Comparison of ENCODE assay signal across 17 cellular contexts in the genomic region with DNA sequence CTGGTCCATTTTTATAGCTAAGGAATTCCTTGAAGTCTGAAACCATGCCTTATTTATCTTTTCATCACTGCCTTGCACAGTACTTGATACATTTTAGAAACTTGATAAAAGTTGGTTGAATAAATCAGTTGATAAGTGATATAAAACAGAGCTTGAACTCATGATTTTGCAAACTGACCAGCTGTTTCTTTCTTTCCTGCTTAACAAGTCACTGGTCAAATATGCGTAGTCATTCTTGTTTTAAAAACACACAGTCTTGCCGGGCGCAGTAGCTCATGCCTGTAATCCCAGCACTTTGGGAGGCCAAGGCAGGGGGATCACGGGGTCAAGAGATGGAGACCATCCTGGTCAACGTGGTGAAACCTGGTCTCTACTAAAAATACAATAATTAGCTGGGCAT. TPM values are rescaled to one million over a fixed set of nuclear protein-coding genes. Genes with fewer than 3 reads are reported as not detected.
DNase-seq lines count a peak whose midpoint lies in the region; ATAC-seq and TF ChIP-seq lines count a peak whose summit lies in the region.
"Had no signal": no experiment of that assay in that cellular context is flagged by ENCODE, and none has a peak within 500 bp of the region (broad histone marks: within the 10 kb centered on the region; RNA-seq: fewer than 3 reads in every experiment).

No MANE protein-coding gene starts in this region.

- intact Hi-C loops in esophagus muscularis mucosa (cut with DNase I): no loop called here

- peaks cover 4 to 17% (median 10%) of the 10 kb centered on the region in 4 donors for H3K4me1 ChIP-seq in esophagus muscularis mucosa

- peaks cover 32 to 63% of the 10 kb centered on the region in 2 donors for H3K4me1 Mint-ChIP-seq in stimulated activated naive B cell treated with anti-CD40 and anti-IgM and Interleukin-4, amounts not matched to agents 10 μg/mL and 1 μg/mL and 100 μg/mL, for 72 hours

- DNase-seq in AG08395 (ENCODE audit: low spot score) (peak; percentile 17), HCEC 1CT (peak; percentile 76), esophagus muscularis mucosa (ENCODE audit: extremely low spot score) (no peak), myocyte (ENCODE audit: low read depth) (peak; percentile 57), NCI-H2227 (lab: John Stamatoyannopoulos, UW; ENCODE audit: unreplicated experiment) (no peak), DMS 273 treated with DMSO at 0.1 percent for 48 hours (lab: John Stamatoyannopoulos, UW) (no peak)
- no peak for DNase-seq in stimulated activated naive B cell treated with anti-CD40 and anti-IgM and Interleukin-4, amounts not matched to agents 10 μg/mL and 1 μg/mL and 100 μg/mL, for 72 hours
- DNase-seq: activated gamma-delta T cell treated with Interleukin-2 at 50 U/mL for 16 hours; AML-193; anterior cingulate cortex; effector memory CD4-positive, alpha-beta T cell; NCI-H1436; NCI-H69; stimulated activated CD4-positive, alpha-beta T cell treated with anti-CD3 and anti-CD28 coated beads, Interleukin-12 subunit alpha, Interleukin-12 subunit beta, amount 100 ng/mL, for 4 hours; stimulated activated CD8-positive, alpha-beta memory T cell treated with anti-CD3 and anti-CD28 coated beads, Interleukin-4, amount 100 ng/mL, for 48 hours; substantia nigra had no signal

- H3K9me3 Mint-ChIP-seq in stimulated activated naive B cell treated with anti-CD40 and anti-IgM and Interleukin-4, amounts not matched to agents 10 μg/mL and 1 μg/mL and 100 μg/mL, for 72 hours: no peaks in the 10 kb centered on the region

- no peak overlapping the region for H3K4me3 Mint-ChIP-seq in stimulated activated naive B cell treated with anti-CD40 and anti-IgM and Interleukin-4, amounts not matched to agents 10 μg/mL and 1 μg/mL and 100 μg/mL, for 72 hours

- no peaks in the 10 kb centered on the region for H3K27me3 Mint-ChIP-seq in stimulated activated naive B cell treated with anti-CD40 and anti-IgM and Interleukin-4, amounts not matched to agents 10 μg/mL and 1 μg/mL and 100 μg/mL, for 72 hours

- no peak overlapping the region for H3K4me3 ChIP-seq in esophagus muscularis mucosa

- peak overlapping the region in 3 of 4 donors; percentile 24 to 57 (median 53) for H3K27ac ChIP-seq in esophagus muscularis mucosa (replicated peaks in 1 of 4)

- 71% methylated on average over 5 of the region's 5 CpGs for WGBS in esophagus muscularis mucosa

- no peak for ATAC-seq in GM21717 (IDR thresholded peaks at IDR 0.05; ENCODE audit: unreplicated experiment)
- ATAC-seq in stimulated activated naive B cell treated with anti-CD40 and anti-IgM and Interleukin-4, amounts not matched to agents 10 μg/mL and 1 μg/mL and 100 μg/mL, for 72 hours (replicated peaks): no peak

- H3K9me3 ChIP-seq in esophagus muscularis mucosa: no peaks in the 10 kb centered on the region

- H3K36me3 ChIP-seq in esophagus muscularis mucosa: no peaks in the 10 kb centered on the region

- peaks cover 4 to 11% of the 10 kb centered on the region in 2 donors for H3K36me3 Mint-ChIP-seq in stimulated activated naive B cell treated with anti-CD40 and anti-IgM and Interleukin-4, amounts not matched to agents 10 μg/mL and 1 μg/mL and 100 μg/mL, for 72 hours

- H3K27ac Mint-ChIP-seq in stimulated activated naive B cell treated with anti-CD40 and anti-IgM and Interleukin-4, amounts not matched to agents 10 μg/mL and 1 μg/mL and 100 μg/mL, for 72 hours: no peak overlapping the region

- no peaks in the 10 kb centered on the region for H3K27me3 ChIP-seq in esophagus muscularis mucosa

- no peak for TF ChIP-seq POLR2A in esophagus muscularis mucosa (IDR thresholded peaks at IDR 0.05; ENCODE audit: low read depth)

- no peak for TF ChIP-seq EP300 in esophagus muscularis mucosa (IDR thresholded peaks at IDR 0.05)

- no peak for TF ChIP-seq CTCF in esophagus muscularis mucosa (IDR thresholded peaks at IDR 0.05)

RNA-seq across cellular contexts. Expression of gene TPST1, which starts 6.3 kb away (rescaled TPM):
- total RNA-seq in esophagus muscularis mucosa (10 to 100 TPM in 3 of 4 donors, 1 to 10 TPM in 1; 9.6 to 22.4 (median 14.4) TPM), myocyte (37.3 and 48.2 TPM in 2 replicates)
- 28.6 TPM for polyA plus RNA-seq in myocyte (2012)

Comparison
In these comparisons a context has a peak if more than half of its experiments do, and no peak if none do; other contexts are left out.
1. DNase-seq: peak in AG08395 (single experiment), HCEC 1CT (single experiment) and myocyte (single experiment); none in esophagus muscularis mucosa (single experiment), NCI-H2227 (single experiment), stimulated activated naive B cell treated with anti-CD40 and anti-IgM and Interleukin-4, amounts not matched to agents 10 μg/mL and 1 μg/mL and 100 μg/mL, for 72 hours (single experiment) and DMS 273 treated with DMSO at 0.1 percent for 48 hours (single experiment).